ENCODE assay signal across 1 cellular context in the genomic region with DNA sequence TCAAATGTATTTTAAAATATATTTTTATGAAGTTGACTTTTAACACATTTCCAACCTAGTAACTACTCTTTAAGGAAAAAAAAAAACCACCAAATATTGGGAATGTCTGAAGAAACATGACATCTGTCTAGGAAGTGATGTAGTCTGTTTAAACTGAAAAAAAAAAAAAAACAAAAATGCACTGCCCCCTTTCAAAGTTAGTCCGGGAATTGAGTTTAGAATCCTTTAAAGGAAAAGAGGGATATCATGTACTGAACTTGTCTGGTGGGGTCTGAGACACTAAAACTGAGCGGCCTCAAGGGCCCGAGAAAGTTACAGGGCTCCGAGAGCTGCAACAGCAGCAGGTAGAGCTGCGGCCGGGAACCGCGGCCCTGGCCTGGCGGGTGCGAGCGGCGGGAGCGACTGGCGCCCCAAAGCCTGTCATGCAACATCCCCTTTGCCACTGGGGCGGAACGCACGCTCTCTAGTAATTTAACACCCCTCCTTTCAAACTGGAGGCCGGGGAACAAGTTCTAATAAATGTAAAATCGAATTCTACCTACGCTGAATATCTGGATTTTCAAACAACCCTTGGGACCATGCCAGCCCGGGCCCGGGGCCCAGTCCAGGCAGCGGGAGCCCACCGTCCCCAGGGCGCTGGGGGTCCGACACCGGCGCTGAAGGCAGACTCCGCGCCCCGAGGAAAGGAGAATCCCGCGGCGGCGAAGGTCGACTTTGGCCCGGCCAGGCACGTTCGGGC.
TF ChIP-seq lines count a peak whose summit lies in the region.

No MANE protein-coding gene starts in this region.

TF ChIP-seq in HepG2, 621 proteins besides CTCF, POLR2A, EP300 and RAD21 (continued from another document and continues in another):
- TF ChIP-seq, protein P1, sequence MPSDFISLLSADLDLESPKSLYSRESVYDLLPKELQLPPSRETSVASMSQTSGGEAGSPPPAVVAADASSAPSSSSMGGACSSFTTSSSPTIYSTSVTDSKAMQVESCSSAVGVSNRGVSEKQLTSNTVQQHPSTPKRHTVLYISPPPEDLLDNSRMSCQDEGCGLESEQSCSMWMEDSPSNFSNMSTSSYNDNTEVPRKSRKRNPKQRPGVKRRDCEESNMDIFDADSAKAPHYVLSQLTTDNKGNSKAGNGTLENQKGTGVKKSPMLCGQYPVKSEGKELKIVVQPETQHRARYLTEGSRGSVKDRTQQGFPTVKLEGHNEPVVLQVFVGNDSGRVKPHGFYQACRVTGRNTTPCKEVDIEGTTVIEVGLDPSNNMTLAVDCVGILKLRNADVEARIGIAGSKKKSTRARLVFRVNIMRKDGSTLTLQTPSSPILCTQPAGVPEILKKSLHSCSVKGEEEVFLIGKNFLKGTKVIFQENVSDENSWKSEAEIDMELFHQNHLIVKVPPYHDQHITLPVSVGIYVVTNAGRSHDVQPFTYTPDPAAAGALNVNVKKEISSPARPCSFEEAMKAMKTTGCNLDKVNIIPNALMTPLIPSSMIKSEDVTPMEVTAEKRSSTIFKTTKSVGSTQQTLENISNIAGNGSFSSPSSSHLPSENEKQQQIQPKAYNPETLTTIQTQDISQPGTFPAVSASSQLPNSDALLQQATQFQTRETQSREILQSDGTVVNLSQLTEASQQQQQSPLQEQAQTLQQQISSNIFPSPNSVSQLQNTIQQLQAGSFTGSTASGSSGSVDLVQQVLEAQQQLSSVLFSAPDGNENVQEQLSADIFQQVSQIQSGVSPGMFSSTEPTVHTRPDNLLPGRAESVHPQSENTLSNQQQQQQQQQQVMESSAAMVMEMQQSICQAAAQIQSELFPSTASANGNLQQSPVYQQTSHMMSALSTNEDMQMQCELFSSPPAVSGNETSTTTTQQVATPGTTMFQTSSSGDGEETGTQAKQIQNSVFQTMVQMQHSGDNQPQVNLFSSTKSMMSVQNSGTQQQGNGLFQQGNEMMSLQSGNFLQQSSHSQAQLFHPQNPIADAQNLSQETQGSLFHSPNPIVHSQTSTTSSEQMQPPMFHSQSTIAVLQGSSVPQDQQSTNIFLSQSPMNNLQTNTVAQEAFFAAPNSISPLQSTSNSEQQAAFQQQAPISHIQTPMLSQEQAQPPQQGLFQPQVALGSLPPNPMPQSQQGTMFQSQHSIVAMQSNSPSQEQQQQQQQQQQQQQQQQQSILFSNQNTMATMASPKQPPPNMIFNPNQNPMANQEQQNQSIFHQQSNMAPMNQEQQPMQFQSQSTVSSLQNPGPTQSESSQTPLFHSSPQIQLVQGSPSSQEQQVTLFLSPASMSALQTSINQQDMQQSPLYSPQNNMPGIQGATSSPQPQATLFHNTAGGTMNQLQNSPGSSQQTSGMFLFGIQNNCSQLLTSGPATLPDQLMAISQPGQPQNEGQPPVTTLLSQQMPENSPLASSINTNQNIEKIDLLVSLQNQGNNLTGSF (CRISPR knock-in tag; IDR thresholded peaks at IDR 0.05), result 0 out of 2 replicates have a peak, but pooled peaks have one; percentile 16
- TF ChIP-seq, protein P2, sequence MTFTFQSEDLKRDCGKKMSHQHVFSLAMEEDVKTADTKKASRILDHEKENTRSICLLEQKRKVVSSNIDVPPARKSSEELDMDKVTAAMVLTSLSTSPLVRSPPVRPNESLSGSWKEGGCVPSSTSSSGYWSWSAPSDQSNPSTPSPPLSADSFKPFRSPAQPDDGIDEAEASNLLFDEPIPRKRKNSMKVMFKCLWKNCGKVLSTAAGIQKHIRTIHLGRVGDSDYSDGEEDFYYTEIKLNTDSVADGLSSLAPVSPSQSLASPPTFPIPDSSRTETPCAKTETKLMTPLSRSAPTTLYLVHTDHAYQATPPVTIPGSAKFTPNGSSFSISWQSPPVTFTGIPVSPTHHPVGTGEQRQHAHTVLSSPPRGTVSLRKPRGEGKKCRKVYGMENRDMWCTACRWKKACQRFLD (CRISPR knock-in tag; IDR thresholded peaks at IDR 0.05; ENCODE audit: borderline replicate concordance), result 0 out of 2 replicates have a peak, but pooled peaks have one; percentile 45
- TF ChIP-seq ZNF878 (CRISPR knock-in tag; IDR thresholded peaks at IDR 0.05) (no peak), ZNF749 (CRISPR knock-in tag; IDR thresholded peaks at IDR 0.05; ENCODE audit: borderline replicate concordance) (0 out of 2 replicates have a peak, but pooled peaks have one; percentile 4), KDM5B (CRISPR knock-in tag; IDR thresholded peaks at IDR 0.05; ENCODE audit: borderline replicate concordance) (no peak), HMG20A (CRISPR knock-in tag; IDR thresholded peaks at IDR 0.05; ENCODE audit: borderline replicate concordance) (no peak), ZNF256 (CRISPR knock-in tag; conservative IDR thresholded peaks at IDR 0.05) (no peak), E2F5 (CRISPR knock-in tag; conservative IDR thresholded peaks at IDR 0.05) (peak; percentile 5; the same call in 1 of the 2 replicates), FOSL2 (CRISPR knock-in tag; IDR thresholded peaks at IDR 0.05) (peak; percentile 18; the same call in 1 of the 2 replicates), ZNF605 (CRISPR knock-in tag; IDR thresholded peaks at IDR 0.05) (0 out of 2 replicates have a peak, but pooled peaks have one; percentile 28), ZFX (CRISPR knock-in tag; IDR thresholded peaks at IDR 0.05; ENCODE audit: low read depth) (peak; percentile 62; the same call in 1 of the 2 replicates), ZNF333 (CRISPR knock-in tag; IDR thresholded peaks at IDR 0.05; ENCODE audit: borderline replicate concordance) (no peak), SAP130 (CRISPR knock-in tag; IDR thresholded peaks at IDR 0.05; ENCODE audit: low read depth) (peak; percentile 59), ZBTB7B (CRISPR knock-in tag; IDR thresholded peaks at IDR 0.05) (peak; percentile 61; the same call in 1 of the 2 replicates), ISL2 (CRISPR knock-in tag; IDR thresholded peaks at IDR 0.05) (peak; percentile 17; the same call in 1 of the 2 replicates), ZNF780A (CRISPR knock-in tag; IDR thresholded peaks at IDR 0.05) (no peak), AHR (CRISPR knock-in tag; IDR thresholded peaks at IDR 0.05) (0 out of 2 replicates have a peak, but pooled peaks have one; percentile 30), ZNF292 (CRISPR knock-in tag; IDR thresholded peaks at IDR 0.05; ENCODE audit: borderline replicate concordance, low read depth) (0 out of 2 replicates have a peak, but pooled peaks have one; percentile 32), KMT2A (CRISPR knock-in tag; IDR thresholded peaks at IDR 0.05) (0 out of 2 replicates have a peak, but pooled peaks have one; percentile 48), TCF12 (IDR thresholded peaks at IDR 0.05) (no peak), TCF12 (CRISPR knock-in tag; IDR thresholded peaks at IDR 0.05) (peak; percentile 27; the same call in 1 of the 2 replicates), DMAP1 (CRISPR knock-in tag; IDR thresholded peaks at IDR 0.05) (0 out of 2 replicates have a peak, but pooled peaks have one; percentile 16), XRCC5 (optimal IDR thresholded peaks at IDR 0.05; ENCODE audit: low read length) (peak; percentile 12), HOXA5 (CRISPR knock-in tag; IDR thresholded peaks at IDR 0.05) (peak; percentile 42; the same call in 1 of the 2 replicates), ASH2L (IDR thresholded peaks at IDR 0.05; ENCODE audit: insufficient read length, low read depth, low read length) (peak; percentile 38), BCL6 (CRISPR knock-in tag; IDR thresholded peaks at IDR 0.05) (peak; percentile 92), ZMYM3 (CRISPR knock-in tag; IDR thresholded peaks at IDR 0.05) (0 out of 2 replicates have a peak, but pooled peaks have one; percentile 31), ZNF687 (CRISPR knock-in tag; IDR thresholded peaks at IDR 0.05) (peak; percentile 22; the same call in 1 of the 2 replicates), ZBTB10 (CRISPR knock-in tag; IDR thresholded peaks at IDR 0.05; ENCODE audit: borderline replicate concordance) (peak; percentile 24; the same call in 1 of the 2 replicates), MXD1 (CRISPR knock-in tag; IDR thresholded peaks at IDR 0.05) (0 out of 2 replicates have a peak, but pooled peaks have one; percentile 44), MYC (CRISPR knock-in tag; IDR thresholded peaks at IDR 0.05; ENCODE audit: borderline replicate concordance) (peak; percentile 27; the same call in 1 of the 2 replicates), NKX3-1 (CRISPR knock-in tag; IDR thresholded peaks at IDR 0.05) (peak; percentile 62; the same call in 1 of the 2 replicates)
- TF ChIP-seq, protein P3, sequence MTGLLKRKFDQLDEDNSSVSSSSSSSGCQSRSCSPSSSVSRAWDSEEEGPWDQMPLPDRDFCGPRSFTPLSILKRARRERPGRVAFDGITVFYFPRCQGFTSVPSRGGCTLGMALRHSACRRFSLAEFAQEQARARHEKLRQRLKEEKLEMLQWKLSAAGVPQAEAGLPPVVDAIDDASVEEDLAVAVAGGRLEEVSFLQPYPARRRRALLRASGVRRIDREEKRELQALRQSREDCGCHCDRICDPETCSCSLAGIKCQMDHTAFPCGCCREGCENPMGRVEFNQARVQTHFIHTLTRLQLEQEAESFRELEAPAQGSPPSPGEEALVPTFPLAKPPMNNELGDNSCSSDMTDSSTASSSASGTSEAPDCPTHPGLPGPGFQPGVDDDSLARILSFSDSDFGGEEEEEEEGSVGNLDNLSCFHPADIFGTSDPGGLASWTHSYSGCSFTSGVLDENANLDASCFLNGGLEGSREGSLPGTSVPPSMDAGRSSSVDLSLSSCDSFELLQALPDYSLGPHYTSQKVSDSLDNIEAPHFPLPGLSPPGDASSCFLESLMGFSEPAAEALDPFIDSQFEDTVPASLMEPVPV (CRISPR knock-in tag; IDR thresholded peaks at IDR 0.05), result no peak
- TF ChIP-seq, protein P4, sequence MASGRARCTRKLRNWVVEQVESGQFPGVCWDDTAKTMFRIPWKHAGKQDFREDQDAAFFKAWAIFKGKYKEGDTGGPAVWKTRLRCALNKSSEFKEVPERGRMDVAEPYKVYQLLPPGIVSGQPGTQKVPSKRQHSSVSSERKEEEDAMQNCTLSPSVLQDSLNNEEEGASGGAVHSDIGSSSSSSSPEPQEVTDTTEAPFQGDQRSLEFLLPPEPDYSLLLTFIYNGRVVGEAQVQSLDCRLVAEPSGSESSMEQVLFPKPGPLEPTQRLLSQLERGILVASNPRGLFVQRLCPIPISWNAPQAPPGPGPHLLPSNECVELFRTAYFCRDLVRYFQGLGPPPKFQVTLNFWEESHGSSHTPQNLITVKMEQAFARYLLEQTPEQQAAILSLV (CRISPR knock-in tag; IDR thresholded peaks at IDR 0.05; ENCODE audit: borderline replicate concordance), result 0 out of 2 replicates have a peak, but pooled peaks have one; percentile 38
